9 cellular contexts compared by ENCODE assay signal in genomic region chr1:18811733-18812132, GRCh38. TPM values are rescaled to one million over a fixed set of nuclear protein-coding genes. Genes with fewer than 3 reads are reported as not detected.
"Had no signal": no experiment of that assay in that cellular context is flagged by ENCODE, and none has a peak within 500 bp of the region (broad histone marks: within the 10 kb centered on the region; RNA-seq: fewer than 3 reads in every experiment).

No MANE protein-coding gene starts in this region.

- FAIRE-seq: H54, HTR-8/SVneo had no signal

- H3K9me3 Mint-ChIP-seq: H9 had no signal

- H3K27ac ChIP-seq: GM23248 had no signal

- H3K27ac Mint-ChIP-seq: H9, IgD-negative memory B cell had no signal

- H3K9ac ChIP-seq: GM23248 had no signal

- H3K4me3 Mint-ChIP-seq: H9, IgD-negative memory B cell had no signal

- DNase-seq: GM23248, GOT3, H9, HCEC 1CT, KG1 had no signal

- H2AFZ ChIP-seq: GM23248 had no signal

- H3K4me3 ChIP-seq: GM23248 had no signal

RNA-seq across cellular contexts. Expression of gene TAS1R2, which starts 47.7 kb away (rescaled TPM):
- total RNA-seq: GM23248, H9, HT-29 had no signal
- polyA plus RNA-seq: GM23248, IgD-negative memory B cell had no signal
